21 cellular contexts compared by ENCODE assay signal in genomic region chr14:32669416-32669815, GRCh38.
"Had no signal": no experiment of that assay in that cellular context is flagged by ENCODE, and none has a peak within 500 bp of the region (broad histone marks: within the 10 kb centered on the region; RNA-seq: fewer than 3 reads in every experiment).

No MANE protein-coding gene starts in this region.

- H3K27ac Mint-ChIP-seq: activated CD4-positive, alpha-beta T cell treated with anti-CD3 and anti-CD28 coated beads, Interleukin-2, amount 10 ng/mL, durations not matched to agents 7 days and 5 days; activated naive CD4-positive, alpha-beta T cell treated with anti-CD3 and anti-CD28 coated beads, Interleukin-2, amount 50 U/mL, for 24 hours; endodermal cell; natural killer cell treated with Interleukin-12 subunit alpha and Interleukin-12 subunit beta and Interleukin-15 and Interleukin-18, amount 100 ng/mL, for 72 hours; progenitor cell of endocrine pancreas; T-cell; T-helper 2 cell treated with Interferon-gamma antibody and Interleukin-4, amounts not matched to agents 5 μg/mL and 100 μg/mL, for 36 hours had no signal

- H3K27me3 Mint-ChIP-seq: activated CD4-positive, alpha-beta T cell treated with anti-CD3 and anti-CD28 coated beads, Interleukin-2, amount 10 ng/mL, durations not matched to agents 7 days and 5 days; activated naive CD4-positive, alpha-beta T cell treated with anti-CD3 and anti-CD28 coated beads, Interleukin-2, amount 50 U/mL, for 24 hours; central memory CD8-positive, alpha-beta T cell; natural killer cell treated with Interleukin-12 subunit alpha and Interleukin-12 subunit beta and Interleukin-15 and Interleukin-18, amount 100 ng/mL, for 72 hours; progenitor cell of endocrine pancreas; T-cell had no signal

- H3K4me3 Mint-ChIP-seq: activated CD4-positive, alpha-beta T cell treated with anti-CD3 and anti-CD28 coated beads, Interleukin-2, amount 10 ng/mL, durations not matched to agents 7 days and 5 days; activated naive CD4-positive, alpha-beta T cell treated with anti-CD3 and anti-CD28 coated beads, Interleukin-2, amount 50 U/mL, for 24 hours; central memory CD8-positive, alpha-beta T cell; endodermal cell; natural killer cell treated with Interleukin-12 subunit alpha and Interleukin-12 subunit beta and Interleukin-15 and Interleukin-18, amount 100 ng/mL, for 72 hours; T-cell; T-helper 2 cell treated with Interferon-gamma antibody and Interleukin-4, amounts not matched to agents 5 μg/mL and 100 μg/mL, for 36 hours had no signal

- H3K9me3 Mint-ChIP-seq: activated CD4-positive, alpha-beta T cell treated with anti-CD3 and anti-CD28 coated beads, Interleukin-2, amount 10 ng/mL, durations not matched to agents 7 days and 5 days; endodermal cell had no signal

- DNase-seq: activated CD4-positive, alpha-beta T cell treated with anti-CD3 and anti-CD28 coated beads, Interleukin-2, amount 10 ng/mL, durations not matched to agents 7 days and 5 days; activated CD4-positive, CD25-positive, alpha-beta regulatory T cell treated with anti-CD3 and anti-CD28 coated beads, Interleukin-2, amount 50 U/mL, for 72 hours; activated gamma-delta T cell treated with Interleukin-2 at 50 U/mL for 16 hours; activated T-cell treated with anti-CD3 and anti-CD28 coated beads, Interleukin-2, amount 50 U/mL, for 1 hour; anterior cingulate cortex; colonic mucosa; endodermal cell; foreskin keratinocyte; kidney glomerular epithelial cell; left ventricle myocardium inferior; midbrain; stimulated activated CD4-positive, alpha-beta T cell treated with anti-CD3 and anti-CD28 coated beads, Interleukin-4, amount 100 ng/mL, for 24 hours; stimulated activated naive CD4-positive, alpha-beta T cell treated with Interleukin-2 at 50 U/mL for 16 hours; T-cell; tibial artery had no signal

- H3K4me1 Mint-ChIP-seq: activated CD4-positive, alpha-beta T cell treated with anti-CD3 and anti-CD28 coated beads, Interleukin-2, amount 10 ng/mL, durations not matched to agents 7 days and 5 days; activated naive CD4-positive, alpha-beta T cell treated with anti-CD3 and anti-CD28 coated beads, Interleukin-2, amount 50 U/mL, for 24 hours; central memory CD8-positive, alpha-beta T cell; endodermal cell; T-cell had no signal

- H3K36me3 Mint-ChIP-seq: activated naive CD4-positive, alpha-beta T cell treated with anti-CD3 and anti-CD28 coated beads, Interleukin-2, amount 50 U/mL, for 24 hours; natural killer cell treated with Interleukin-12 subunit alpha and Interleukin-12 subunit beta and Interleukin-15 and Interleukin-18, amount 100 ng/mL, for 72 hours; T-cell had no signal

- H3K4me3 ChIP-seq: breast epithelium, colonic mucosa, left ventricle myocardium inferior, tibial artery had no signal

- ATAC-seq: foreskin keratinocyte; natural killer cell treated with Interleukin-12 subunit alpha and Interleukin-12 subunit beta and Interleukin-15 and Interleukin-18, amount 100 ng/mL, for 72 hours; T-cell had no signal
